Comparison of ENCODE assay signal across 18 cellular contexts in genomic region chr4:40933272-40934053, GRCh38.
A peak's percentile ranks its signal among the peaks of the same experiment; 100 is the strongest.
DNase-seq lines count a peak whose midpoint lies in the region; ATAC-seq, FAIRE-seq and TF ChIP-seq lines count a peak whose summit lies in the region.
"Had no signal": no experiment of that assay in that cellular context is flagged by ENCODE, and none has a peak within 500 bp of the region (broad histone marks: within the 10 kb centered on the region; RNA-seq: fewer than 3 reads in every experiment).

No MANE protein-coding gene starts in this region.

- no peak overlapping the region for H3K4me3 ChIP-seq in choroid plexus epithelial cell (ENCODE audit: low read depth, low read length)
- no peak overlapping the region for H3K4me3 ChIP-seq in HepG2 (replicated peaks in 1 of 3; ENCODE audit: insufficient read depth in 1 of 3, low read depth in 2 of 3, low read length in 3 of 3)
- H3K4me3 ChIP-seq in testis, result no peak overlapping the region
- H3K4me3 ChIP-seq: SJSA1 had no signal

- ATAC-seq in HepG2 (no peak), GM18519 (IDR thresholded peaks at IDR 0.05; ENCODE audit: low FRiP score, unreplicated experiment) (no peak)
- ATAC-seq: activated T-cell treated with anti-CD3 and anti-CD28 coated beads, Interleukin-2, amount 50 U/mL, for 4 hours had no signal

- 96% methylated on average over 8 of the region's 11 CpGs for WGBS in HepG2 (ENCODE audit: low lambda C conversion rate)
- WGBS in testis, 2 donors, result 59 to 61% methylated on average over 8 to 11 of the region's 11 CpGs

- no peak for TF ChIP-seq RAD21 in HepG2 (CRISPR knock-in tag; IDR thresholded peaks at IDR 0.05)

- H3K27me3 ChIP-seq in HepG2 (ENCODE audit: control insufficient read depth in 1 of 2, insufficient read depth in 2 of 2, low read length in 2 of 2) (no peaks in the 10 kb centered on the region), testis (no peaks in the 10 kb centered on the region)
- H3K27me3 ChIP-seq: SJSA1 had no signal

- no peaks in the 10 kb centered on the region for H4K20me1 ChIP-seq in HepG2 (ENCODE audit: insufficient read depth, low read length)

- peaks cover 0 to 28% of the 10 kb centered on the region in 2 experiments; a peak in 3 of 5 replicates for H3K36me3 ChIP-seq in HepG2 (replicated peaks in 1 of 2; ENCODE audit: control insufficient read depth in 1 of 2, insufficient read depth in 2 of 2, low read length in 2 of 2)
- no peaks in the 10 kb centered on the region for H3K36me3 ChIP-seq in testis (ENCODE audit: low read depth, missing control alignments)
- H3K36me3 ChIP-seq: SJSA1 had no signal

- H3K4me1 ChIP-seq in HepG2 (ENCODE audit: insufficient read depth, low read length) (no peaks in the 10 kb centered on the region), testis (peaks cover 6% of the 10 kb centered on the region)
- H3K4me1 ChIP-seq: SJSA1 had no signal

- no peak overlapping the region for H3K4me3 Mint-ChIP-seq in progenitor cell of endocrine pancreas (ENCODE audit: low read depth)
- H3K4me3 Mint-ChIP-seq: activated T-cell treated with anti-CD3 and anti-CD28 coated beads, Interleukin-2, amount 50 U/mL, for 4 hours; type B pancreatic cell had no signal

- in situ Hi-C loops in HepG2 (cut with HindIII; ENCODE audit: extremely low pct_ligation_motif_present, low pct_unique_long_range_greater_than_20kb), result no loop called here

- TF ChIP-seq CTCF in choroid plexus epithelial cell (conservative IDR thresholded peaks at IDR 0.05; ENCODE audit: low read depth, low read length) (no peak), HepG2 (CRISPR knock-in tag; IDR thresholded peaks at IDR 0.05) (no peak), testis (IDR thresholded peaks at IDR 0.05) (no peak), progenitor cell of endocrine pancreas (IDR thresholded peaks at IDR 0.05; ENCODE audit: unreplicated experiment) (no peak)

- intact Hi-C loops in HepG2 (cut with micrococcal nuclease; ENCODE audit: unreplicated experiment), result no loop called here
- intact Hi-C loops in testis (cut with DNase I; ENCODE audit: low total_unique reads), result no loop called here

- H3K36me3 Mint-ChIP-seq in progenitor cell of endocrine pancreas (ENCODE audit: insufficient read depth), result peaks cover 2% of the 10 kb centered on the region
- H3K36me3 Mint-ChIP-seq: type B pancreatic cell had no signal

- DNase-seq in SIG-M5 treated with dmso at 0.1 percent for 504 hours (lab: John Stamatoyannopoulos, UW; ENCODE audit: unreplicated experiment), result peak; percentile 16
- no peak for DNase-seq in SIG-M5 (lab: John Stamatoyannopoulos, UW)
- peak; percentile 71 for DNase-seq in choroid plexus epithelial cell (ENCODE audit: low read depth)
- DNase-seq in HepG2 (ENCODE audit: low spot score), result no peak
- DNase-seq in testis, result peak; percentile 70
- no peak for DNase-seq in progenitor cell of endocrine pancreas (ENCODE audit: low spot score, unreplicated experiment)
- no peak for DNase-seq in erythroblast (lab: John Stamatoyannopoulos, UW)
- DNase-seq: activated T-cell treated with anti-CD3 and anti-CD28 coated beads, Interleukin-2, amount 50 U/mL, for 4 hours; GDM1; H7; islet precursor cell; NCI-H1417; retina; stimulated activated CD4-positive, alpha-beta T cell treated with anti-CD3 and anti-CD28 coated beads, Interleukin-2, amount 100 ng/mL, for 24 hours had no signal

- no peak overlapping the region for H2AFZ ChIP-seq in HepG2 (ENCODE audit: low read length)

- no peak overlapping the region for H3K27ac Mint-ChIP-seq in progenitor cell of endocrine pancreas
- H3K27ac Mint-ChIP-seq: type B pancreatic cell had no signal

- peaks cover 12% of the 10 kb centered on the region for H3K4me1 Mint-ChIP-seq in progenitor cell of endocrine pancreas (ENCODE audit: low read depth)

- H3K4me2 ChIP-seq in HepG2 (ENCODE audit: low read depth, low read length), result no peak overlapping the region

- FAIRE-seq in HepG2 (lab: Jason Lieb, UNC), result no peak
- FAIRE-seq: frontal cortex had no signal

- H3K9ac ChIP-seq in HepG2 (ENCODE audit: insufficient read depth, low read depth, low read length), result no peak overlapping the region

- H3K27ac ChIP-seq in HepG2 (ENCODE audit: extremely low read length, insufficient read depth, low read length) (no peak overlapping the region), testis (no peak overlapping the region)
- H3K27ac ChIP-seq: SJSA1 had no signal

- no peaks in the 10 kb centered on the region for H3K9me3 Mint-ChIP-seq in progenitor cell of endocrine pancreas (ENCODE audit: low read depth)
- H3K9me3 Mint-ChIP-seq: activated T-cell treated with anti-CD3 and anti-CD28 coated beads, Interleukin-2, amount 50 U/mL, for 4 hours; type B pancreatic cell had no signal

- POLR2A ChIA-PET in HepG2 (lab: Yijun Ruan, JAX), result no interaction called here

- no peak for TF ChIP-seq EP300 in HepG2 (IDR thresholded peaks at IDR 0.05; ENCODE audit: low read depth in 2 of 2, low read length in 2 of 2)
- TF ChIP-seq EP300 in HepG2 (CRISPR knock-in tag; IDR thresholded peaks at IDR 0.05; ENCODE audit: borderline replicate concordance), result no peak

- CTCF ChIA-PET in HepG2 (lab: Yijun Ruan, JAX; ENCODE audit: low intra/inter-chr PET ratio, low total read pairs), result no interaction called here

- no TSS peak for BruUV-seq in HepG2 (replicated peaks; lab: Mats Ljungman, UMichigan)

- no peaks in the 10 kb centered on the region for H3K27me3 Mint-ChIP-seq in progenitor cell of endocrine pancreas
- H3K27me3 Mint-ChIP-seq: type B pancreatic cell had no signal

- H3K9me3 ChIP-seq in HepG2 (ENCODE audit: low read length), result no peaks in the 10 kb centered on the region
- no peaks in the 10 kb centered on the region for H3K9me3 ChIP-seq in testis
- H3K9me3 ChIP-seq: SJSA1 had no signal

- H3K79me2 ChIP-seq in HepG2 (ENCODE audit: insufficient read depth, low read length), result no peaks in the 10 kb centered on the region

- TF ChIP-seq POLR2A in HepG2 (IDR thresholded peaks at IDR 0.05; ENCODE audit: insufficient read depth in 1 of 2, low read depth in 2 of 2, low read length in 2 of 2), result no peak
- no peak for TF ChIP-seq POLR2A in testis (IDR thresholded peaks at IDR 0.05)
- no peak for TF ChIP-seq POLR2A in erythroblast (IDR thresholded peaks at IDR 0.05; ENCODE audit: low read length)

TF ChIP-seq in HepG2, 621 proteins besides CTCF, POLR2A, EP300 and RAD21:
- TF ChIP-seq RBM39 (IDR thresholded peaks at IDR 0.05; ENCODE audit: low read depth, low read length, poor library complexity, severe bottlenecking), result no peak
- TF ChIP-seq CEBPB (IDR thresholded peaks at IDR 0.05; ENCODE audit: borderline replicate concordance, low read depth, low read length), result peak; percentile 36; the same call in 1 of the 2 replicates
- no peak for TF ChIP-seq ZNF383 (CRISPR knock-in tag; IDR thresholded peaks at IDR 0.05; ENCODE audit: borderline replicate concordance)
- no peak for TF ChIP-seq YEATS2 (CRISPR knock-in tag; IDR thresholded peaks at IDR 0.05; ENCODE audit: borderline replicate concordance)
- no peak for TF ChIP-seq ZNF784 (CRISPR knock-in tag; IDR thresholded peaks at IDR 0.05; ENCODE audit: borderline replicate concordance)
- TF ChIP-seq ZNF530 (CRISPR knock-in tag; IDR thresholded peaks at IDR 0.05; ENCODE audit: low read depth), result no peak
- TF ChIP-seq FOXM1 (CRISPR knock-in tag; IDR thresholded peaks at IDR 0.05), result no peak
- TF ChIP-seq ZMAT3 (CRISPR knock-in tag; conservative IDR thresholded peaks at IDR 0.05), result no peak
- TF ChIP-seq SRSF4 (IDR thresholded peaks at IDR 0.05; ENCODE audit: low read depth, low read length, poor library complexity, severe bottlenecking), result no peak

Comparison
In these comparisons a context has a peak if more than half of its experiments do, and no peak if none do; other contexts are left out.
1. DNase-seq: peak in SIG-M5 treated with dmso at 0.1 percent for 504 hours (single experiment), choroid plexus epithelial cell (single experiment) and testis (single experiment); none in SIG-M5 (single experiment), HepG2 (single experiment), progenitor cell of endocrine pancreas (single experiment) and erythroblast (0 of 2).